In genomic region chr15:40322531-40323238, GRCh38 we compare ENCODE assay signal across 1 cellular context.
TF ChIP-seq lines count a peak whose summit lies in the region.

No MANE protein-coding gene starts in this region.

TF ChIP-seq in HEK293, 187 proteins besides CTCF, POLR2A, EP300 and RAD21 (continued from another document):
- peak; percentile 32; the same call in 1 of the 2 replicates for TF ChIP-seq ZNF366 (tag by site-specific recombination; conservative IDR thresholded peaks at IDR 0.05)
- TF ChIP-seq ZBTB17 (tag by site-specific recombination; IDR thresholded peaks at IDR 0.05), result peak; percentile 78
- TF ChIP-seq ZNF707 (tag by site-specific recombination; IDR thresholded peaks at IDR 0.05), result no peak
- TF ChIP-seq TRIM28 (IDR thresholded peaks at IDR 0.05; ENCODE audit: borderline replicate concordance, low read length), result no peak
- TF ChIP-seq AEBP2 (tag by site-specific recombination; IDR thresholded peaks at IDR 0.05; ENCODE audit: borderline replicate concordance), result no peak
